In genomic region chr3:133475245-133476010, GRCh38 we compare ENCODE assay signal across 8 cellular contexts.
DNase-seq lines count a peak whose midpoint lies in the region; ATAC-seq and TF ChIP-seq lines count a peak whose summit lies in the region.

No MANE protein-coding gene starts in this region.

- TF ChIP-seq CTCF in GM12865 (IDR thresholded peaks at IDR 0.05; ENCODE audit: insufficient read depth, low read depth, low read length, missing control alignments) (no peak), choroid plexus epithelial cell (conservative IDR thresholded peaks at IDR 0.05; ENCODE audit: low read depth, low read length) (no peak), upper lobe of right lung (IDR thresholded peaks at IDR 0.05) (no peak)

- DNase-seq in GM12865 (ENCODE audit: low read depth) (peak; percentile 92), choroid plexus epithelial cell (ENCODE audit: low read depth) (peak; percentile 23), upper lobe of right lung (no peak), epidermal melanocyte (ENCODE audit: insufficient read length, low spot score) (no peak), HUDEP-2 (lab: John Stamatoyannopoulos, UW; ENCODE audit: unreplicated experiment in 76 of 76) (no peak), ureter (ENCODE audit: low spot score) (no peak)

- H3K36me3 ChIP-seq in upper lobe of right lung, result no peaks in the 10 kb centered on the region

- no peaks in the 10 kb centered on the region for H3K27me3 ChIP-seq in upper lobe of right lung

- H3K4me3 ChIP-seq in GM12865 (ENCODE audit: low read depth, low read length) (peak overlapping the region; percentile 62), choroid plexus epithelial cell (ENCODE audit: low read depth, low read length) (no peak overlapping the region), upper lobe of right lung (no peak overlapping the region)

- no peaks in the 10 kb centered on the region for H3K9me3 ChIP-seq in upper lobe of right lung

- no peak overlapping the region for H3K27ac ChIP-seq in upper lobe of right lung

- peaks cover 14% of the 10 kb centered on the region for H3K4me1 ChIP-seq in upper lobe of right lung

- intact Hi-C loops in upper lobe of right lung (cut with DNase I), result no loop called here

- ATAC-seq in GM19467 (IDR thresholded peaks at IDR 0.05; ENCODE audit: unreplicated experiment), result peak; percentile 83
- peak; percentile 62 for ATAC-seq in HG03469 (IDR thresholded peaks at IDR 0.05; ENCODE audit: unreplicated experiment)
- ATAC-seq in upper lobe of right lung, result peak; percentile 27

Comparison
In these comparisons a context has a peak if more than half of its experiments do, and no peak if none do; other contexts are left out.
1. DNase-seq: peak in GM12865 (single experiment) and choroid plexus epithelial cell (single experiment); none in upper lobe of right lung (single experiment), epidermal melanocyte (single experiment), HUDEP-2 (0 of 76) and ureter (single experiment).
2. ATAC-seq: peak in every context shown above with its lines; median percentile 83 in GM19467; 62 in HG03469; 27 in upper lobe of right lung.